Comparison of ENCODE assay signal across 17 cellular contexts in genomic region chr3:141904203-141904602, GRCh38.
"Had no signal": no experiment of that assay in that cellular context is flagged by ENCODE, and none has a peak within 500 bp of the region (broad histone marks: within the 10 kb centered on the region; RNA-seq: fewer than 3 reads in every experiment).

No MANE protein-coding gene starts in this region.

- H3K4me3 Mint-ChIP-seq: activated naive CD4-positive, alpha-beta T cell treated with anti-CD3 and anti-CD28 coated beads for 36 hours; activated naive CD8-positive, alpha-beta T cell treated with anti-CD3 and anti-CD28 coated beads, Interleukin-2, amount 10 ng/mL, durations not matched to agents 7 days and 5 days; dendritic cell treated with granulocyte-macrophage colony-stimulating factor and Interleukin-4, amounts not matched to agents 40 ng/mL and 50 ng/mL, for 4 days; nephron; T-helper 1 cell treated with Interleukin-12 subunit alpha and Interleukin-12 subunit beta and Interleukin-4 antibody, amounts not matched to agents 30 μg/mL and 1 μg/mL, for 36 hours had no signal

- H3K4me1 Mint-ChIP-seq: nephron had no signal

- ATAC-seq: heart right ventricle, right cardiac atrium had no signal

- H3K9me3 Mint-ChIP-seq: nephron had no signal

- H3K27ac Mint-ChIP-seq: activated naive CD4-positive, alpha-beta T cell treated with anti-CD3 and anti-CD28 coated beads for 36 hours; activated naive CD8-positive, alpha-beta T cell treated with anti-CD3 and anti-CD28 coated beads, Interleukin-2, amount 10 ng/mL, durations not matched to agents 7 days and 5 days; dendritic cell treated with granulocyte-macrophage colony-stimulating factor and Interleukin-4, amounts not matched to agents 40 ng/mL and 50 ng/mL, for 4 days; nephron; T-helper 1 cell treated with Interleukin-12 subunit alpha and Interleukin-12 subunit beta and Interleukin-4 antibody, amounts not matched to agents 30 μg/mL and 1 μg/mL, for 36 hours had no signal

- H3K27me3 Mint-ChIP-seq: activated naive CD8-positive, alpha-beta T cell treated with anti-CD3 and anti-CD28 coated beads, Interleukin-2, amount 10 ng/mL, durations not matched to agents 7 days and 5 days; dendritic cell treated with granulocyte-macrophage colony-stimulating factor and Interleukin-4, amounts not matched to agents 40 ng/mL and 50 ng/mL, for 4 days had no signal

- DNase-seq: activated CD4-positive, alpha-beta T cell treated with anti-CD3 and anti-CD28 coated beads for 1 hour; activated effector memory CD4-positive, alpha-beta T cell treated with anti-CD3 and anti-CD28 coated beads, Interleukin-2, amount 50 U/mL, for 16 hours; activated naive CD4-positive, alpha-beta T cell treated with anti-CD3 and anti-CD28 coated beads for 36 hours; activated naive CD8-positive, alpha-beta T cell treated with anti-CD3 and anti-CD28 coated beads, Interleukin-2, amount 10 ng/mL, durations not matched to agents 7 days and 5 days; amniotic stem cell; brain microvascular endothelial cell; foreskin melanocyte; heart right ventricle; posterior cingulate gyrus; right cardiac atrium; stimulated activated naive CD4-positive, alpha-beta T cell treated with Interleukin-2 at 50 U/mL for 16 hours; SW 1271; T1000; WERI-Rb-1 had no signal
